ENCODE assay signal across 1 cellular context in genomic region chr14:103749860-103750259, GRCh38.
TF ChIP-seq lines count a peak whose summit lies in the region.

No MANE protein-coding gene starts in this region.

TF ChIP-seq in HepG2, 621 proteins besides CTCF, POLR2A, EP300 and RAD21 (continued from another document):
- TF ChIP-seq GRHL1 (CRISPR knock-in tag; conservative IDR thresholded peaks at IDR 0.05) = no peak
